In genomic region chr4:12852338-12853307, GRCh38 we compare ENCODE assay signal across 9 cellular contexts.
DNase-seq lines count a peak whose midpoint lies in the region; ATAC-seq and TF ChIP-seq lines count a peak whose summit lies in the region.
"Had no signal": no experiment of that assay in that cellular context is flagged by ENCODE, and none has a peak within 500 bp of the region (broad histone marks: within the 10 kb centered on the region; RNA-seq: fewer than 3 reads in every experiment).

No MANE protein-coding gene starts in this region.

- H3K4me1 ChIP-seq in iPS DF 6.9 (ENCODE audit: control insufficient read depth, insufficient read depth, low read length): no peaks in the 10 kb centered on the region

- no peak for ATAC-seq in activated CD4-positive, CD25-positive, alpha-beta regulatory T cell treated with anti-CD3 and anti-CD28 coated beads, Interleukin-2, amount 50 U/mL, for 24 hours

- H3K9me3 ChIP-seq in iPS DF 6.9 (ENCODE audit: control insufficient read depth, insufficient read depth, low read length): no peaks in the 10 kb centered on the region
- H3K9me3 ChIP-seq: neutrophil had no signal

- DNase-seq in D341Med (ENCODE audit: low spot score) (peak; percentile 54), HCEC 1CT (peak; percentile 30), NCI-H2171 (lab: John Stamatoyannopoulos, UW) (peak; percentile 2), astrocyte of the spinal cord (ENCODE audit: low read depth, low spot score) (peak; percentile 67), iPS DF 6.9 (ENCODE audit: low read depth, low spot score) (peak; percentile 55), stromal cell of bone marrow (ENCODE audit: low read depth) (peak; percentile 57)
- DNase-seq in activated CD4-positive, alpha-beta T cell treated with anti-CD3 and anti-CD28 coated beads for 1 hour: no peak

- in situ Hi-C loops in astrocyte of the spinal cord (cut with HindIII; ENCODE audit: low sequenced_read_pairs): no loop called here

- H3K4me3 ChIP-seq in astrocyte of the spinal cord (ENCODE audit: low read depth, low read length): no peak overlapping the region
- H3K4me3 ChIP-seq in iPS DF 6.9 (ENCODE audit: low read length): no peak overlapping the region

- H3K27me3 ChIP-seq in iPS DF 6.9 (ENCODE audit: control insufficient read depth, insufficient read depth, low read length): no peaks in the 10 kb centered on the region
- H3K27me3 ChIP-seq: neutrophil had no signal

- no CpG with 5 or more reads among the region's 8 CpGs for WGBS in iPS DF 6.9 (ENCODE audit: insufficient coverage, insufficient read length)

- H3K27ac ChIP-seq in iPS DF 6.9 (ENCODE audit: low read length): no peak overlapping the region
- H3K27ac ChIP-seq: neutrophil had no signal

- no peaks in the 10 kb centered on the region for H3K36me3 ChIP-seq in iPS DF 6.9 (ENCODE audit: control insufficient read depth, insufficient read depth, low read length)
- H3K36me3 ChIP-seq: neutrophil had no signal

- TF ChIP-seq CTCF in astrocyte of the spinal cord (IDR thresholded peaks at IDR 0.05; ENCODE audit: low read depth, low read length): peak; percentile 54
